In genomic region chr9:36136277-36136893, GRCh38 we compare ENCODE assay signal across 1 cellular context.
TF ChIP-seq lines count a peak whose summit lies in the region.

Gene GLIPR2 (plus strand): TSS chr9:36136733. CDS start chr9:36136779, 46 bp downstream.

TF ChIP-seq in HepG2, 621 proteins besides CTCF, POLR2A, EP300 and RAD21 (continued from another document):
- peak; percentile 28; the same call in 1 of the 2 replicates for TF ChIP-seq ZNF687 (CRISPR knock-in tag; IDR thresholded peaks at IDR 0.05)
- TF ChIP-seq ZNF678 (CRISPR knock-in tag; IDR thresholded peaks at IDR 0.05): no peak
- TF ChIP-seq ZNF598 (CRISPR knock-in tag; IDR thresholded peaks at IDR 0.05; ENCODE audit: borderline replicate concordance): no peak
- no peak for TF ChIP-seq ZNF337 (CRISPR knock-in tag; IDR thresholded peaks at IDR 0.05; ENCODE audit: borderline replicate concordance, low read depth)
- no peak for TF ChIP-seq FOXA1 (IDR thresholded peaks at IDR 0.05)
- no peak for TF ChIP-seq FOXA1 (CRISPR knock-in tag; IDR thresholded peaks at IDR 0.05)
- TF ChIP-seq ZFP91 (CRISPR knock-in tag; IDR thresholded peaks at IDR 0.05; ENCODE audit: borderline replicate concordance): 0 out of 2 replicates have a peak, but pooled peaks have one; percentile 2
- TF ChIP-seq BORCS8-MEF2B (CRISPR knock-in tag; IDR thresholded peaks at IDR 0.05): no peak
- TF ChIP-seq REXO4 (CRISPR knock-in tag; IDR thresholded peaks at IDR 0.05; ENCODE audit: borderline replicate concordance): no peak
- TF ChIP-seq TCF12 (IDR thresholded peaks at IDR 0.05): no peak
- 0 out of 2 replicates have a peak, but pooled peaks have one; percentile 40 for TF ChIP-seq TCF12 (CRISPR knock-in tag; IDR thresholded peaks at IDR 0.05)
- no peak for TF ChIP-seq ZNF670 (CRISPR knock-in tag; IDR thresholded peaks at IDR 0.05; ENCODE audit: borderline replicate concordance)
- TF ChIP-seq ZBTB8A (CRISPR knock-in tag; IDR thresholded peaks at IDR 0.05; ENCODE audit: borderline replicate concordance, low read depth): no peak
- no peak for TF ChIP-seq ZMYM3 (CRISPR knock-in tag; IDR thresholded peaks at IDR 0.05)
- TF ChIP-seq HNRNPLL (IDR thresholded peaks at IDR 0.05; ENCODE audit: low read depth, low read length, poor library complexity, severe bottlenecking): peak; percentile 42
- no peak for TF ChIP-seq PBX3 (CRISPR knock-in tag; IDR thresholded peaks at IDR 0.05; ENCODE audit: borderline replicate concordance)
- TF ChIP-seq ZNF143 (CRISPR knock-in tag; IDR thresholded peaks at IDR 0.05): no peak
- TF ChIP-seq HIVEP1 (CRISPR knock-in tag; IDR thresholded peaks at IDR 0.05): no peak
- peak; percentile 23; the same call in 1 of the 2 replicates for TF ChIP-seq MYPOP (CRISPR knock-in tag; IDR thresholded peaks at IDR 0.05)
- no peak for TF ChIP-seq ZNF431 (CRISPR knock-in tag; IDR thresholded peaks at IDR 0.05; ENCODE audit: borderline replicate concordance, low read depth)
- TF ChIP-seq KLF12 (CRISPR knock-in tag; IDR thresholded peaks at IDR 0.05; ENCODE audit: borderline replicate concordance): no peak
- no peak for TF ChIP-seq ZNF709 (CRISPR knock-in tag; IDR thresholded peaks at IDR 0.05)
- peak; percentile 16 for TF ChIP-seq YY1 (IDR thresholded peaks at IDR 0.05; ENCODE audit: insufficient read depth, insufficient replicate concordance, low read depth, low read length)
- TF ChIP-seq ZNF768 (CRISPR knock-in tag; IDR thresholded peaks at IDR 0.05): no peak
- no peak for TF ChIP-seq ELF3 (CRISPR knock-in tag; IDR thresholded peaks at IDR 0.05)
- no peak for TF ChIP-seq IRF2 (CRISPR knock-in tag; IDR thresholded peaks at IDR 0.05)
- TF ChIP-seq RNF2 (conservative IDR thresholded peaks at IDR 0.05; ENCODE audit: low read depth): peak; percentile 71
- no peak for TF ChIP-seq DMTF1 (CRISPR knock-in tag; IDR thresholded peaks at IDR 0.05)
- TF ChIP-seq ATF7-NPFF (CRISPR knock-in tag; IDR thresholded peaks at IDR 0.05; ENCODE audit: low read depth): peak; percentile 27; the same call in 1 of the 2 replicates
- TF ChIP-seq SRF (IDR thresholded peaks at IDR 0.05; ENCODE audit: low read depth, low read length): peak; percentile 92
- TF ChIP-seq ZSCAN20 (CRISPR knock-in tag; IDR thresholded peaks at IDR 0.05; ENCODE audit: borderline replicate concordance): 0 out of 2 replicates have a peak, but pooled peaks have one; percentile 27
- TF ChIP-seq RARG (CRISPR knock-in tag; IDR thresholded peaks at IDR 0.05; ENCODE audit: low read depth): no peak
- TF ChIP-seq CC2D1A (CRISPR knock-in tag; IDR thresholded peaks at IDR 0.05): no peak
- TF ChIP-seq AGO1 (IDR thresholded peaks at IDR 0.05; ENCODE audit: low read depth, low read length, poor library complexity, severe bottlenecking): no peak
- peak; percentile 51; the same call in 1 of the 2 replicates for TF ChIP-seq ZNF776 (CRISPR knock-in tag; IDR thresholded peaks at IDR 0.05)
- TF ChIP-seq ZNF614 (CRISPR knock-in tag; IDR thresholded peaks at IDR 0.05; ENCODE audit: borderline replicate concordance): no peak
- no peak for TF ChIP-seq HNF4G (IDR thresholded peaks at IDR 0.05; ENCODE audit: borderline replicate concordance, low read depth, low read length)
- no peak for TF ChIP-seq HNF4G (CRISPR knock-in tag; IDR thresholded peaks at IDR 0.05; ENCODE audit: borderline replicate concordance, low read depth)
